Comparison of ENCODE assay signal across 12 cellular contexts in genomic region chr7:43757073-43757720, GRCh38. TPM values are rescaled to one million over a fixed set of nuclear protein-coding genes. Genes with fewer than 3 reads are reported as not detected.
DNase-seq lines count a peak whose midpoint lies in the region; ATAC-seq and TF ChIP-seq lines count a peak whose summit lies in the region.
"Had no signal": no experiment of that assay in that cellular context is flagged by ENCODE, and none has a peak within 500 bp of the region (broad histone marks: within the 10 kb centered on the region; RNA-seq: fewer than 3 reads in every experiment).

No MANE protein-coding gene starts in this region.

- TF ChIP-seq POLR2A in esophagus muscularis mucosa (IDR thresholded peaks at IDR 0.05; ENCODE audit: low read depth) = no peak

- H3K4me3 ChIP-seq in esophagus muscularis mucosa (no peak overlapping the region), smooth muscle cell (no peak overlapping the region)

- TF ChIP-seq CTCF in esophagus muscularis mucosa (IDR thresholded peaks at IDR 0.05) (no peak), smooth muscle cell (IDR thresholded peaks at IDR 0.05; ENCODE audit: borderline replicate concordance, insufficient read depth, poor library complexity, severe bottlenecking) (no peak), RWPE1 (conservative IDR thresholded peaks at IDR 0.05; ENCODE audit: low read depth) (no peak)

- H3K27me3 Mint-ChIP-seq in activated naive CD4-positive, alpha-beta T cell treated with anti-CD3 and anti-CD28 coated beads for 36 hours (ENCODE audit: low read depth) = no peaks in the 10 kb centered on the region
- H3K27me3 Mint-ChIP-seq in T-helper 17 cell = peaks cover 8% of the 10 kb centered on the region

- no peak overlapping the region for H3K4me2 ChIP-seq in smooth muscle cell

- H3K9me3 ChIP-seq in T-helper 17 cell (ENCODE audit: control insufficient read depth, low read length, poor library complexity, severe bottlenecking) (no peaks in the 10 kb centered on the region), esophagus muscularis mucosa (no peaks in the 10 kb centered on the region), smooth muscle cell (replicated peaks; ENCODE audit: low read depth) (no peaks in the 10 kb centered on the region)
- H3K9me3 ChIP-seq: SJSA1 had no signal

- WGBS in esophagus muscularis mucosa = 83% methylated on average over 2 of the region's 2 CpGs
- 91% methylated on average over 2 of the region's 2 CpGs for WGBS in smooth muscle cell (ENCODE audit: low lambda C conversion rate)

- peak overlapping the region; percentile 71 for H3K4me3 Mint-ChIP-seq in activated naive CD4-positive, alpha-beta T cell treated with anti-CD3 and anti-CD28 coated beads for 36 hours
- H3K4me3 Mint-ChIP-seq in T-helper 17 cell = peak overlapping the region; percentile 87

- no peaks in the 10 kb centered on the region for H3K36me3 Mint-ChIP-seq in activated naive CD4-positive, alpha-beta T cell treated with anti-CD3 and anti-CD28 coated beads for 36 hours (ENCODE audit: low read depth)
- no peaks in the 10 kb centered on the region for H3K36me3 Mint-ChIP-seq in T-helper 17 cell (ENCODE audit: low read depth)

- no peak overlapping the region for H2AFZ ChIP-seq in smooth muscle cell (ENCODE audit: low read depth)

- no peak overlapping the region for H3K27ac ChIP-seq in esophagus muscularis mucosa (replicated peaks in 1 of 4)
- peak overlapping the region; percentile 23 for H3K27ac ChIP-seq in smooth muscle cell (ENCODE audit: low read depth)
- H3K27ac ChIP-seq in substantia nigra (ENCODE audit: low read depth, low read length, poor library complexity, severe bottlenecking) = no peak overlapping the region
- H3K27ac ChIP-seq in RWPE1 = no peak overlapping the region
- H3K27ac ChIP-seq: SJSA1 had no signal

- POLR2A ChIA-PET in RWPE1 (lab: Yijun Ruan, JAX; ENCODE audit: low non-redundant PET) = interaction anchor here (0.6 kb wide), 1 partner anchor 21 kb away, joined by 3 read pairs; no protein-coding TSS in a partner anchor

- peaks cover 4 to 31% (median 27%) of the 10 kb centered on the region in 4 donors for H3K4me1 ChIP-seq in esophagus muscularis mucosa
- peaks cover 6% of the 10 kb centered on the region for H3K4me1 ChIP-seq in smooth muscle cell (ENCODE audit: low read depth)

- H4K20me1 ChIP-seq in smooth muscle cell (ENCODE audit: low read depth) = no peaks in the 10 kb centered on the region

- peaks cover 37% of the 10 kb centered on the region for H3K4me1 Mint-ChIP-seq in activated naive CD4-positive, alpha-beta T cell treated with anti-CD3 and anti-CD28 coated beads for 36 hours (ENCODE audit: low read depth)
- peaks cover 31% of the 10 kb centered on the region for H3K4me1 Mint-ChIP-seq in T-helper 17 cell

- no peak for TF ChIP-seq EP300 in esophagus muscularis mucosa (IDR thresholded peaks at IDR 0.05)

- no peaks in the 10 kb centered on the region for H3K36me3 ChIP-seq in esophagus muscularis mucosa
- no peaks in the 10 kb centered on the region for H3K36me3 ChIP-seq in smooth muscle cell (ENCODE audit: low read depth)
- H3K36me3 ChIP-seq: SJSA1 had no signal

- no peak overlapping the region for H3K9ac ChIP-seq in smooth muscle cell (ENCODE audit: low read depth)

- no peak overlapping the region for H3K27ac Mint-ChIP-seq in activated naive CD4-positive, alpha-beta T cell treated with anti-CD3 and anti-CD28 coated beads for 36 hours
- peak overlapping the region; percentile 91 for H3K27ac Mint-ChIP-seq in T-helper 17 cell

- H3K9me3 Mint-ChIP-seq in activated naive CD4-positive, alpha-beta T cell treated with anti-CD3 and anti-CD28 coated beads for 36 hours = no peaks in the 10 kb centered on the region

- no peaks in the 10 kb centered on the region for H3K27me3 ChIP-seq in esophagus muscularis mucosa
- H3K27me3 ChIP-seq in smooth muscle cell (ENCODE audit: low read depth) = peaks cover 3% of the 10 kb centered on the region
- H3K27me3 ChIP-seq: SJSA1 had no signal

- no peak for DNase-seq in activated naive CD4-positive, alpha-beta T cell treated with anti-CD3 and anti-CD28 coated beads for 36 hours
- no peak for DNase-seq in activated naive CD4-positive, alpha-beta T cell (lab: John Stamatoyannopoulos, UW)
- DNase-seq in T-helper 17 cell = no peak
- peak; percentile 60 for DNase-seq in esophagus muscularis mucosa (ENCODE audit: extremely low spot score)
- no peak for DNase-seq in smooth muscle cell (lab: John Stamatoyannopoulos, UW; ENCODE audit: unreplicated experiment)
- DNase-seq in substantia nigra (lab: John Stamatoyannopoulos, UW) = no peak
- DNase-seq in HCEC 1CT = no peak
- no peak for DNase-seq in RWPE1 (ENCODE audit: low spot score)
- DNase-seq: KBM-7, left colon, NCI-H187 had no signal

- ATAC-seq in T-helper 17 cell = no peak
- ATAC-seq: left colon had no signal

- H3K79me2 ChIP-seq in smooth muscle cell (ENCODE audit: low read depth) = peaks cover 4% of the 10 kb centered on the region

- H3F3A ChIP-seq in smooth muscle cell (ENCODE audit: low read depth) = peaks cover 11% of the 10 kb centered on the region

- CTCF ChIA-PET in activated naive CD4-positive, alpha-beta T cell treated with anti-CD3 and anti-CD28 coated beads for 36 hours (lab: Charles Lee) = interaction anchor here (1.1 to 1.3 kb wide), 4 partner anchors 7 to 175 kb away, joined by 3 to 14 read pairs (median 6); partner anchors contain the start of gene STK17A
- CTCF ChIA-PET in RWPE1 (lab: Yijun Ruan, JAX) = interaction anchor here (1.5 kb wide), 1 partner anchor 82 kb away, joined by 4 read pairs; no protein-coding TSS in a partner anchor

- intact Hi-C loops in activated naive CD4-positive, alpha-beta T cell treated with anti-CD3 and anti-CD28 coated beads for 36 hours (cut with micrococcal nuclease) = loop anchor here (5.0 kb wide), 1 partner anchor 75 kb away; no protein-coding TSS in a partner anchor
- intact Hi-C loops in esophagus muscularis mucosa (cut with DNase I) = no loop called here

RNA-seq across cellular contexts. Expression of gene BLVRA, which starts 1.3 kb away (rescaled TPM):
- total RNA-seq in activated naive CD4-positive, alpha-beta T cell treated with anti-CD3 and anti-CD28 coated beads for 36 hours = 10 to 100 TPM; 26.6 to 28.9 TPM
- total RNA-seq in T-helper 17 cell (10 to 100 TPM; 26.2 to 29.7 TPM), esophagus muscularis mucosa (100 to 1,000 TPM in 1 of 4 donors, 10 to 100 TPM in 3; 84.8 to 102 (median 92.8) TPM), smooth muscle cell (24.6 and 30.6 TPM in 2 replicates)
- 54.8 and 65.4 TPM in 2 replicates for polyA plus RNA-seq in smooth muscle cell

RNA-seq across cellular contexts. Expression of gene COA1, which starts 27.9 kb away (rescaled TPM):
- 10 to 100 TPM; 85.9 to 87.2 TPM for total RNA-seq in activated naive CD4-positive, alpha-beta T cell treated with anti-CD3 and anti-CD28 coated beads for 36 hours
- total RNA-seq in T-helper 17 cell = 10 to 100 TPM; 51.1 to 55.0 TPM
- 10 to 100 TPM; 26.1 to 49.0 (median 30.9) TPM for total RNA-seq in esophagus muscularis mucosa
- total RNA-seq in smooth muscle cell = 63.1 and 77.5 TPM in 2 replicates
- 61.0 and 67.5 TPM in 2 replicates for polyA plus RNA-seq in smooth muscle cell
